ENCODE assay signal across 1 cellular context in the genomic region with DNA sequence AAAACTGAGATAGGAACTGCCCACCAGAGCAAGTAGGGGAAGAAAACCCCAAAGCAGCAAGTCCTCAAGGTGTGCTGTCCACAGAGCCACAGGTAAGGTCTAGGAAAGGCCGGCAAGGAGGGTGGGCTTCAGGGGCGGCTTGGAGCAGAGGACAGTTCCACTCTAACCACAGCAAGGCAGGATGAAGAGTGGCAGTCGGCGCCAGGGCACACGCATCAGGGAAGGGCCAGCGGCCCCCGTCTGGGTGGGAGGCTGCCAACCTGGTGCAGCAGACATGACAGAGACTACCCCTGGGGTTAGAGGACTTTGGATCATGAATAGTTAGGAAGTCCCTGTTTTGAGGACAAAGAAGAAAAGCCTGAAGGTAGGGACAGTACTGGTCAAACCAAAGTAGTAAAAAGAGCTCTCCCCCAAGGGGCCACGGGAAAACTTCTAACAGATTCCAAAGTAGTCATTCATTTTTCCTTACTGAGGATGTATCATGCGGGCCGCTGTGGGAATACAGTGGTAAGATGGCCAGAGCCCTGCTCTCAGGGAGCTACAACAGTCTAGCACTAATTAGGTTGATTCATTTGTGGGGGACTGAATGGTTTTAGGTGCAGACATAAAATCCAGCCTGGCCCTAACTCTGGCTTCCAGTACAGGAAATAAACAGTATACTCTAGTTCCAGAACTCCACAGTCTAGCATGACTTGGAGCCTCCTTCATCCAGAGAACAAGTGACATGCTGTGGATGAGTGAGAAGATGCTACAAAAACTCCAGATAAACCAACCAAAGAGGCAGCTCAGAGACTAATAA.
TF ChIP-seq lines count a peak whose summit lies in the region.

No MANE protein-coding gene starts in this region.

TF ChIP-seq in K562, 482 proteins besides CTCF, POLR2A, EP300 and RAD21 (continues in another document):
- TF ChIP-seq, protein P1, sequence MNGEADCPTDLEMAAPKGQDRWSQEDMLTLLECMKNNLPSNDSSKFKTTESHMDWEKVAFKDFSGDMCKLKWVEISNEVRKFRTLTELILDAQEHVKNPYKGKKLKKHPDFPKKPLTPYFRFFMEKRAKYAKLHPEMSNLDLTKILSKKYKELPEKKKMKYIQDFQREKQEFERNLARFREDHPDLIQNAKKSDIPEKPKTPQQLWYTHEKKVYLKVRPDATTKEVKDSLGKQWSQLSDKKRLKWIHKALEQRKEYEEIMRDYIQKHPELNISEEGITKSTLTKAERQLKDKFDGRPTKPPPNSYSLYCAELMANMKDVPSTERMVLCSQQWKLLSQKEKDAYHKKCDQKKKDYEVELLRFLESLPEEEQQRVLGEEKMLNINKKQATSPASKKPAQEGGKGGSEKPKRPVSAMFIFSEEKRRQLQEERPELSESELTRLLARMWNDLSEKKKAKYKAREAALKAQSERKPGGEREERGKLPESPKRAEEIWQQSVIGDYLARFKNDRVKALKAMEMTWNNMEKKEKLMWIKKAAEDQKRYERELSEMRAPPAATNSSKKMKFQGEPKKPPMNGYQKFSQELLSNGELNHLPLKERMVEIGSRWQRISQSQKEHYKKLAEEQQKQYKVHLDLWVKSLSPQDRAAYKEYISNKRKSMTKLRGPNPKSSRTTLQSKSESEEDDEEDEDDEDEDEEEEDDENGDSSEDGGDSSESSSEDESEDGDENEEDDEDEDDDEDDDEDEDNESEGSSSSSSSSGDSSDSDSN (IDR thresholded peaks at IDR 0.05; ENCODE audit: borderline replicate concordance in 1 of 2, low read depth in 2 of 2, low read length in 2 of 2): no peak
- no peak for TF ChIP-seq JUND (IDR thresholded peaks at IDR 0.05; ENCODE audit: borderline replicate concordance, low read depth, low read length)
- TF ChIP-seq JUND (tag; IDR thresholded peaks at IDR 0.05; ENCODE audit: borderline replicate concordance, low read depth, low read length): 0 out of 3 replicates have a peak, but pooled peaks have one; percentile 4
- no peak for TF ChIP-seq E2F3 (CRISPR knock-in tag; IDR thresholded peaks at IDR 0.05)
- TF ChIP-seq NR2C1 (IDR thresholded peaks at IDR 0.05): no peak
- TF ChIP-seq NR2C1 (tag; IDR thresholded peaks at IDR 0.05): no peak
- TF ChIP-seq, protein P2, sequence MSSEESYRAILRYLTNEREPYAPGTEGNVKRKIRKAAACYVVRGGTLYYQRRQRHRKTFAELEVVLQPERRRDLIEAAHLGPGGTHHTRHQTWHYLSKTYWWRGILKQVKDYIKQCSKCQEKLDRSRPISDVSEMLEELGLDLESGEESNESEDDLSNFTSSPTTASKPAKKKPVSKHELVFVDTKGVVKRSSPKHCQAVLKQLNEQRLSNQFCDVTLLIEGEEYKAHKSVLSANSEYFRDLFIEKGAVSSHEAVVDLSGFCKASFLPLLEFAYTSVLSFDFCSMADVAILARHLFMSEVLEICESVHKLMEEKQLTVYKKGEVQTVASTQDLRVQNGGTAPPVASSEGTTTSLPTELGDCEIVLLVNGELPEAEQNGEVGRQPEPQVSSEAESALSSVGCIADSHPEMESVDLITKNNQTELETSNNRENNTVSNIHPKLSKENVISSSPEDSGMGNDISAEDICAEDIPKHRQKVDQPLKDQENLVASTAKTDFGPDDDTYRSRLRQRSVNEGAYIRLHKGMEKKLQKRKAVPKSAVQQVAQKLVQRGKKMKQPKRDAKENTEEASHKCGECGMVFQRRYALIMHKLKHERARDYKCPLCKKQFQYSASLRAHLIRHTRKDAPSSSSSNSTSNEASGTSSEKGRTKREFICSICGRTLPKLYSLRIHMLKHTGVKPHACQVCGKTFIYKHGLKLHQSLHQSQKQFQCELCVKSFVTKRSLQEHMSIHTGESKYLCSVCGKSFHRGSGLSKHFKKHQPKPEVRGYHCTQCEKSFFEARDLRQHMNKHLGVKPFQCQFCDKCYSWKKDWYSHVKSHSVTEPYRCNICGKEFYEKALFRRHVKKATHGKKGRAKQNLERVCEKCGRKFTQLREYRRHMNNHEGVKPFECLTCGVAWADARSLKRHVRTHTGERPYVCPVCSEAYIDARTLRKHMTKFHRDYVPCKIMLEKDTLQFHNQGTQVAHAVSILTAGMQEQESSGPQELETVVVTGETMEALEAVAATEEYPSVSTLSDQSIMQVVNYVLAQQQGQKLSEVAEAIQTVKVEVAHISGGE (CRISPR knock-in tag; IDR thresholded peaks at IDR 0.05): 0 out of 6 replicates have a peak, but pooled peaks of 1 of the 3 experiments have one; percentile 16
- TF ChIP-seq LARP7 (IDR thresholded peaks at IDR 0.05): no peak
- TF ChIP-seq ZKSCAN8 (CRISPR knock-in tag; IDR thresholded peaks at IDR 0.05): no peak
- 0 out of 2 replicates have a peak, but pooled peaks have one; percentile 31 for TF ChIP-seq SUPT5H (IDR thresholded peaks at IDR 0.05)
- TF ChIP-seq, protein P3, sequence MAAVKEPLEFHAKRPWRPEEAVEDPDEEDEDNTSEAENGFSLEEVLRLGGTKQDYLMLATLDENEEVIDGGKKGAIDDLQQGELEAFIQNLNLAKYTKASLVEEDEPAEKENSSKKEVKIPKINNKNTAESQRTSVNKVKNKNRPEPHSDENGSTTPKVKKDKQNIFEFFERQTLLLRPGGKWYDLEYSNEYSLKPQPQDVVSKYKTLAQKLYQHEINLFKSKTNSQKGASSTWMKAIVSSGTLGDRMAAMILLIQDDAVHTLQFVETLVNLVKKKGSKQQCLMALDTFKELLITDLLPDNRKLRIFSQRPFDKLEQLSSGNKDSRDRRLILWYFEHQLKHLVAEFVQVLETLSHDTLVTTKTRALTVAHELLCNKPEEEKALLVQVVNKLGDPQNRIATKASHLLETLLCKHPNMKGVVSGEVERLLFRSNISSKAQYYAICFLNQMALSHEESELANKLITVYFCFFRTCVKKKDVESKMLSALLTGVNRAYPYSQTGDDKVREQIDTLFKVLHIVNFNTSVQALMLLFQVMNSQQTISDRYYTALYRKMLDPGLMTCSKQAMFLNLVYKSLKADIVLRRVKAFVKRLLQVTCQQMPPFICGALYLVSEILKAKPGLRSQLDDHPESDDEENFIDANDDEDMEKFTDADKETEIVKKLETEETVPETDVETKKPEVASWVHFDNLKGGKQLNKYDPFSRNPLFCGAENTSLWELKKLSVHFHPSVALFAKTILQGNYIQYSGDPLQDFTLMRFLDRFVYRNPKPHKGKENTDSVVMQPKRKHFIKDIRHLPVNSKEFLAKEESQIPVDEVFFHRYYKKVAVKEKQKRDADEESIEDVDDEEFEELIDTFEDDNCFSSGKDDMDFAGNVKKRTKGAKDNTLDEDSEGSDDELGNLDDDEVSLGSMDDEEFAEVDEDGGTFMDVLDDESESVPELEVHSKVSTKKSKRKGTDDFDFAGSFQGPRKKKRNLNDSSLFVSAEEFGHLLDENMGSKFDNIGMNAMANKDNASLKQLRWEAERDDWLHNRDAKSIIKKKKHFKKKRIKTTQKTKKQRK (IDR thresholded peaks at IDR 0.05; ENCODE audit: borderline replicate concordance, low read depth, low read length): no peak
- no peak for TF ChIP-seq PHTF2 (CRISPR knock-in tag; IDR thresholded peaks at IDR 0.05)
- no peak for TF ChIP-seq CBX5 (IDR thresholded peaks at IDR 0.05; ENCODE audit: borderline replicate concordance, low read depth)
- no peak for TF ChIP-seq HDGF (IDR thresholded peaks at IDR 0.05)
- TF ChIP-seq ZNF224 (CRISPR knock-in tag; IDR thresholded peaks at IDR 0.05): no peak
- TF ChIP-seq POLR2H (tag; IDR thresholded peaks at IDR 0.05; ENCODE audit: low read depth): no peak
- TF ChIP-seq NONO (IDR thresholded peaks at IDR 0.05; ENCODE audit: low read depth in 2 of 2, low read length in 1 of 2): no peak
- no peak for TF ChIP-seq ZNF584 (CRISPR knock-in tag; IDR thresholded peaks at IDR 0.05; ENCODE audit: low read depth)
- TF ChIP-seq, protein P4, sequence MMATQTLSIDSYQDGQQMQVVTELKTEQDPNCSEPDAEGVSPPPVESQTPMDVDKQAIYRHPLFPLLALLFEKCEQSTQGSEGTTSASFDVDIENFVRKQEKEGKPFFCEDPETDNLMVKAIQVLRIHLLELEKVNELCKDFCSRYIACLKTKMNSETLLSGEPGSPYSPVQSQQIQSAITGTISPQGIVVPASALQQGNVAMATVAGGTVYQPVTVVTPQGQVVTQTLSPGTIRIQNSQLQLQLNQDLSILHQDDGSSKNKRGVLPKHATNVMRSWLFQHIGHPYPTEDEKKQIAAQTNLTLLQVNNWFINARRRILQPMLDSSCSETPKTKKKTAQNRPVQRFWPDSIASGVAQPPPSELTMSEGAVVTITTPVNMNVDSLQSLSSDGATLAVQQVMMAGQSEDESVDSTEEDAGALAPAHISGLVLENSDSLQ (IDR thresholded peaks at IDR 0.05): no peak
- TF ChIP-seq, protein P5, sequence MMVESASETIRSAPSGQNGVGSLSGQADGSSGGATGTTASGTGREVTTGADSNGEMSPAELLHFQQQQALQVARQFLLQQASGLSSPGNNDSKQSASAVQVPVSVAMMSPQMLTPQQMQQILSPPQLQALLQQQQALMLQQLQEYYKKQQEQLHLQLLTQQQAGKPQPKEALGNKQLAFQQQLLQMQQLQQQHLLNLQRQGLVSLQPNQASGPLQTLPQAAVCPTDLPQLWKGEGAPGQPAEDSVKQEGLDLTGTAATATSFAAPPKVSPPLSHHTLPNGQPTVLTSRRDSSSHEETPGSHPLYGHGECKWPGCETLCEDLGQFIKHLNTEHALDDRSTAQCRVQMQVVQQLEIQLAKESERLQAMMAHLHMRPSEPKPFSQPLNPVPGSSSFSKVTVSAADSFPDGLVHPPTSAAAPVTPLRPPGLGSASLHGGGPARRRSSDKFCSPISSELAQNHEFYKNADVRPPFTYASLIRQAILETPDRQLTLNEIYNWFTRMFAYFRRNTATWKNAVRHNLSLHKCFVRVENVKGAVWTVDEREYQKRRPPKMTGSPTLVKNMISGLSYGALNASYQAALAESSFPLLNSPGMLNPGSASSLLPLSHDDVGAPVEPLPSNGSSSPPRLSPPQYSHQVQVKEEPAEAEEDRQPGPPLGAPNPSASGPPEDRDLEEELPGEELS (CRISPR knock-in tag; IDR thresholded peaks at IDR 0.05; ENCODE audit: borderline replicate concordance): no peak
- TF ChIP-seq ZNF75A (CRISPR knock-in tag; IDR thresholded peaks at IDR 0.05): no peak
- no peak for TF ChIP-seq MYNN (IDR thresholded peaks at IDR 0.05)
- no peak for TF ChIP-seq MYNN (CRISPR knock-in tag; IDR thresholded peaks at IDR 0.05)
- TF ChIP-seq RBM39 (optimal IDR thresholded peaks at IDR 0.05; ENCODE audit: low read depth, low read length): no peak
- TF ChIP-seq, protein P6, sequence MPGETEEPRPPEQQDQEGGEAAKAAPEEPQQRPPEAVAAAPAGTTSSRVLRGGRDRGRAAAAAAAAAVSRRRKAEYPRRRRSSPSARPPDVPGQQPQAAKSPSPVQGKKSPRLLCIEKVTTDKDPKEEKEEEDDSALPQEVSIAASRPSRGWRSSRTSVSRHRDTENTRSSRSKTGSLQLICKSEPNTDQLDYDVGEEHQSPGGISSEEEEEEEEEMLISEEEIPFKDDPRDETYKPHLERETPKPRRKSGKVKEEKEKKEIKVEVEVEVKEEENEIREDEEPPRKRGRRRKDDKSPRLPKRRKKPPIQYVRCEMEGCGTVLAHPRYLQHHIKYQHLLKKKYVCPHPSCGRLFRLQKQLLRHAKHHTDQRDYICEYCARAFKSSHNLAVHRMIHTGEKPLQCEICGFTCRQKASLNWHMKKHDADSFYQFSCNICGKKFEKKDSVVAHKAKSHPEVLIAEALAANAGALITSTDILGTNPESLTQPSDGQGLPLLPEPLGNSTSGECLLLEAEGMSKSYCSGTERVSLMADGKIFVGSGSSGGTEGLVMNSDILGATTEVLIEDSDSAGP (CRISPR knock-in tag; IDR thresholded peaks at IDR 0.05): no peak
- TF ChIP-seq, protein P7, sequence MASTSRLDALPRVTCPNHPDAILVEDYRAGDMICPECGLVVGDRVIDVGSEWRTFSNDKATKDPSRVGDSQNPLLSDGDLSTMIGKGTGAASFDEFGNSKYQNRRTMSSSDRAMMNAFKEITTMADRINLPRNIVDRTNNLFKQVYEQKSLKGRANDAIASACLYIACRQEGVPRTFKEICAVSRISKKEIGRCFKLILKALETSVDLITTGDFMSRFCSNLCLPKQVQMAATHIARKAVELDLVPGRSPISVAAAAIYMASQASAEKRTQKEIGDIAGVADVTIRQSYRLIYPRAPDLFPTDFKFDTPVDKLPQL (IDR thresholded peaks at IDR 0.05; ENCODE audit: extremely low read depth, insufficient read length): no peak
- TF ChIP-seq, protein P8, sequence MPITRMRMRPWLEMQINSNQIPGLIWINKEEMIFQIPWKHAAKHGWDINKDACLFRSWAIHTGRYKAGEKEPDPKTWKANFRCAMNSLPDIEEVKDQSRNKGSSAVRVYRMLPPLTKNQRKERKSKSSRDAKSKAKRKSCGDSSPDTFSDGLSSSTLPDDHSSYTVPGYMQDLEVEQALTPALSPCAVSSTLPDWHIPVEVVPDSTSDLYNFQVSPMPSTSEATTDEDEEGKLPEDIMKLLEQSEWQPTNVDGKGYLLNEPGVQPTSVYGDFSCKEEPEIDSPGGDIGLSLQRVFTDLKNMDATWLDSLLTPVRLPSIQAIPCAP (CRISPR knock-in tag; IDR thresholded peaks at IDR 0.05; ENCODE audit: borderline replicate concordance): no peak
- TF ChIP-seq, protein P9, sequence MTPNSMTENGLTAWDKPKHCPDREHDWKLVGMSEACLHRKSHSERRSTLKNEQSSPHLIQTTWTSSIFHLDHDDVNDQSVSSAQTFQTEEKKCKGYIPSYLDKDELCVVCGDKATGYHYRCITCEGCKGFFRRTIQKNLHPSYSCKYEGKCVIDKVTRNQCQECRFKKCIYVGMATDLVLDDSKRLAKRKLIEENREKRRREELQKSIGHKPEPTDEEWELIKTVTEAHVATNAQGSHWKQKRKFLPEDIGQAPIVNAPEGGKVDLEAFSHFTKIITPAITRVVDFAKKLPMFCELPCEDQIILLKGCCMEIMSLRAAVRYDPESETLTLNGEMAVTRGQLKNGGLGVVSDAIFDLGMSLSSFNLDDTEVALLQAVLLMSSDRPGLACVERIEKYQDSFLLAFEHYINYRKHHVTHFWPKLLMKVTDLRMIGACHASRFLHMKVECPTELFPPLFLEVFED (CRISPR knock-in tag; conservative IDR thresholded peaks at IDR 0.05): no peak
- no peak for TF ChIP-seq TAF15 (IDR thresholded peaks at IDR 0.05; ENCODE audit: low read depth, low read length)
- TF ChIP-seq MTA2 (IDR thresholded peaks at IDR 0.05; ENCODE audit: low read depth): no peak
- no peak for TF ChIP-seq FOS (IDR thresholded peaks at IDR 0.05; ENCODE audit: extremely low read depth, insufficient read length)
- TF ChIP-seq PURB (CRISPR knock-in tag; IDR thresholded peaks at IDR 0.05; ENCODE audit: low read depth): no peak
- no peak for TF ChIP-seq BRD4 (IDR thresholded peaks at IDR 0.05)
- no peak for TF ChIP-seq ZBTB17 (CRISPR knock-in tag; IDR thresholded peaks at IDR 0.05)
- TF ChIP-seq HNRNPH1 (optimal IDR thresholded peaks at IDR 0.05; ENCODE audit: low read depth, low read length): no peak
- TF ChIP-seq EZH2 (IDR thresholded peaks at IDR 0.05; ENCODE audit: borderline replicate concordance, low read depth, low read length): no peak
- TF ChIP-seq, protein P10, sequence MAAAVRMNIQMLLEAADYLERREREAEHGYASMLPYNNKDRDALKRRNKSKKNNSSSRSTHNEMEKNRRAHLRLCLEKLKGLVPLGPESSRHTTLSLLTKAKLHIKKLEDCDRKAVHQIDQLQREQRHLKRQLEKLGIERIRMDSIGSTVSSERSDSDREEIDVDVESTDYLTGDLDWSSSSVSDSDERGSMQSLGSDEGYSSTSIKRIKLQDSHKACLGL (CRISPR knock-in tag; IDR thresholded peaks at IDR 0.05; ENCODE audit: borderline replicate concordance, poor library complexity, severe bottlenecking): no peak
- TF ChIP-seq, protein P11, sequence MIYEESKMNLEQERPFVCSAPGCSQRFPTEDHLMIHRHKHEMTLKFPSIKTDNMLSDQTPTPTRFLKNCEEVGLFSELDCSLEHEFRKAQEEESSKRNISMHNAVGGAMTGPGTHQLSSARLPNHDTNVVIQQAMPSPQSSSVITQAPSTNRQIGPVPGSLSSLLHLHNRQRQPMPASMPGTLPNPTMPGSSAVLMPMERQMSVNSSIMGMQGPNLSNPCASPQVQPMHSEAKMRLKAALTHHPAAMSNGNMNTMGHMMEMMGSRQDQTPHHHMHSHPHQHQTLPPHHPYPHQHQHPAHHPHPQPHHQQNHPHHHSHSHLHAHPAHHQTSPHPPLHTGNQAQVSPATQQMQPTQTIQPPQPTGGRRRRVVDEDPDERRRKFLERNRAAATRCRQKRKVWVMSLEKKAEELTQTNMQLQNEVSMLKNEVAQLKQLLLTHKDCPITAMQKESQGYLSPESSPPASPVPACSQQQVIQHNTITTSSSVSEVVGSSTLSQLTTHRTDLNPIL (CRISPR knock-in tag; IDR thresholded peaks at IDR 0.05): 0 out of 2 replicates have a peak, but pooled peaks have one; percentile 65
